ENCODE assay signal across 22 cellular contexts in the genomic region with DNA sequence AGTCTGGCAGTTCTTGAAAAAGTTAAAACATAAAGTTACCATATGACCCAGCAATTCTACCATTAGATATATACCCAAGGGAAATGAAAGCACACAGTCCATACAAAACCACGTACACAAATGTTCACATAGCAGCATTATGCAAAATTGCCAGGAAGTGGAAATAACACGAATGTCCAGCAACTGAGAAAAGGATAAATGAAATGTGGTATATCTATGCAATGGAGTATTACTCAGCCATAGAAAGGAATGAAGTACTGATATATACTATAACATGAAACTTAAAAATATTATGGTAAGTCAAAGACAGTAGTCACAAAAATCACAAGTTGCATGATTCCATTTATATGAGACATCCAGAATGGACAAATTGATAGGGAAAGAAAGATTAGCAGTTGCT. TPM values are rescaled to one million over a fixed set of nuclear protein-coding genes. Genes with fewer than 3 reads are reported as not detected.
DNase-seq lines count a peak whose midpoint lies in the region; ATAC-seq, FAIRE-seq and TF ChIP-seq lines count a peak whose summit lies in the region.
"Had no signal": no experiment of that assay in that cellular context is flagged by ENCODE, and none has a peak within 500 bp of the region (broad histone marks: within the 10 kb centered on the region; RNA-seq: fewer than 3 reads in every experiment).

No MANE protein-coding gene starts in this region.

- H3K27ac Mint-ChIP-seq in endothelial cell (ENCODE audit: unreplicated experiment), result no peak overlapping the region
- no peak overlapping the region for H3K27ac Mint-ChIP-seq in activated naive CD4-positive, alpha-beta T cell treated with anti-CD3 and anti-CD28 coated beads, Interleukin-2, amount 50 U/mL, for 72 hours
- H3K27ac Mint-ChIP-seq: CD14-positive monocyte had no signal

- no peaks in the 10 kb centered on the region for H3K9me3 ChIP-seq in HEK293 (ENCODE audit: control insufficient read depth, insufficient read depth, low read depth, low read length)
- H3K9me3 ChIP-seq: BE2C had no signal

- peak overlapping the region; percentile 78 for H3K4me3 Mint-ChIP-seq in endothelial cell (ENCODE audit: unreplicated experiment)
- H3K4me3 Mint-ChIP-seq: CD14-positive monocyte; CD4-positive, alpha-beta memory T cell; CD4-positive, CD25-positive, alpha-beta regulatory T cell; CD8-positive, alpha-beta memory T cell had no signal

- no peak for TF ChIP-seq POLR2A in GM12892 (IDR thresholded peaks at IDR 0.05; ENCODE audit: low read depth, low read length)

- TF ChIP-seq CTCF in HEK293 (tag by site-specific recombination; IDR thresholded peaks at IDR 0.05) (no peak), endothelial cell (IDR thresholded peaks at IDR 0.05; ENCODE audit: unreplicated experiment) (no peak), omental fat pad (IDR thresholded peaks at IDR 0.05) (no peak)

- POLR2A ChIA-PET in HEK293 (lab: Yijun Ruan, JAX), result no interaction called here

- H3K9me3 Mint-ChIP-seq in endothelial cell (ENCODE audit: unreplicated experiment), result no peaks in the 10 kb centered on the region
- peaks cover 3 to 9% of the 10 kb centered on the region in 2 donors for H3K9me3 Mint-ChIP-seq in activated naive CD4-positive, alpha-beta T cell treated with anti-CD3 and anti-CD28 coated beads, Interleukin-2, amount 50 U/mL, for 72 hours

- no peak overlapping the region for H3K27ac ChIP-seq in HEK293 (ENCODE audit: extremely low read depth, low read depth, low read length)
- H3K27ac ChIP-seq: BLaER1 had no signal

- peaks cover 15% of the 10 kb centered on the region for H3K4me1 Mint-ChIP-seq in endothelial cell (ENCODE audit: unreplicated experiment)
- H3K4me1 Mint-ChIP-seq: CD4-positive, alpha-beta memory T cell had no signal

- FAIRE-seq in GM12892 (lab: Jason Lieb, UNC), result peak; percentile 36
- FAIRE-seq: A204.1, GM12891, GM18507 had no signal

- CTCF ChIA-PET in HEK293 (lab: Yijun Ruan, JAX), result no interaction called here

- no peak for DNase-seq in GM12892 (ENCODE audit: insufficient read length)
- peak; percentile 10 for DNase-seq in NAMALWA (ENCODE audit: low spot score)
- no peak for DNase-seq in endothelial cell (ENCODE audit: low spot score)
- DNase-seq in DMS 273 treated with DMSO at 0.1 percent for 48 hours (lab: John Stamatoyannopoulos, UW), result no peak
- no peak for DNase-seq in omental fat pad (ENCODE audit: low spot score)
- no peak for DNase-seq in activated naive CD4-positive, alpha-beta T cell treated with anti-CD3 and anti-CD28 coated beads, Interleukin-2, amount 50 U/mL, for 72 hours (ENCODE audit: low spot score in 2 of 2)
- DNase-seq: 8988T; ACHN; BE2C; C1 segment of cervical spinal cord; CD4-positive, alpha-beta memory T cell; CD4-positive, CD25-positive, alpha-beta regulatory T cell; CD8-positive, alpha-beta memory T cell; COR-L47; DMS79 treated with DMSO at 0.1 percent for 48 hours; GF-D8 had no signal

- H3K27me3 Mint-ChIP-seq in endothelial cell (ENCODE audit: unreplicated experiment), result no peaks in the 10 kb centered on the region
- H3K27me3 Mint-ChIP-seq: CD4-positive, alpha-beta memory T cell; CD4-positive, CD25-positive, alpha-beta regulatory T cell; CD8-positive, alpha-beta memory T cell had no signal

- ATAC-seq in omental fat pad (ENCODE audit: low FRiP score), result no peak
- no peak for ATAC-seq in activated naive CD4-positive, alpha-beta T cell treated with anti-CD3 and anti-CD28 coated beads, Interleukin-2, amount 50 U/mL, for 72 hours

- H3K4me1 ChIP-seq in HEK293 (ENCODE audit: control insufficient read depth, insufficient read depth, low read length), result no peaks in the 10 kb centered on the region
- H3K4me1 ChIP-seq: BE2C, BLaER1 had no signal

- peaks cover 9 to 36% of the 10 kb centered on the region in 2 experiments for H3K36me3 ChIP-seq in HEK293 (ENCODE audit: control insufficient read depth in 2 of 2, insufficient read depth in 1 of 2, low read length in 2 of 2)

- H3K36me3 Mint-ChIP-seq in endothelial cell (ENCODE audit: low read depth, unreplicated experiment), result peaks cover 44% of the 10 kb centered on the region
- peaks cover 24 to 27% of the 10 kb centered on the region in 2 donors for H3K36me3 Mint-ChIP-seq in activated naive CD4-positive, alpha-beta T cell treated with anti-CD3 and anti-CD28 coated beads, Interleukin-2, amount 50 U/mL, for 72 hours

- H3K4me3 ChIP-seq in HEK293 (ENCODE audit: low read depth, low read length), result no peak overlapping the region
- H3K4me3 ChIP-seq: BLaER1 had no signal

TF ChIP-seq in HEK293, 187 proteins besides CTCF, POLR2A, EP300 and RAD21:
- TF ChIP-seq ZNF146 (tag by site-specific recombination; IDR thresholded peaks at IDR 0.05) (peak; percentile 14; the same call in 1 of the 2 replicates), ZNF624 (tag by site-specific recombination; IDR thresholded peaks at IDR 0.05) (no peak), ZNF140 (tag by site-specific recombination; IDR thresholded peaks at IDR 0.05) (no peak)
- TF ChIP-seq, protein P1, sequence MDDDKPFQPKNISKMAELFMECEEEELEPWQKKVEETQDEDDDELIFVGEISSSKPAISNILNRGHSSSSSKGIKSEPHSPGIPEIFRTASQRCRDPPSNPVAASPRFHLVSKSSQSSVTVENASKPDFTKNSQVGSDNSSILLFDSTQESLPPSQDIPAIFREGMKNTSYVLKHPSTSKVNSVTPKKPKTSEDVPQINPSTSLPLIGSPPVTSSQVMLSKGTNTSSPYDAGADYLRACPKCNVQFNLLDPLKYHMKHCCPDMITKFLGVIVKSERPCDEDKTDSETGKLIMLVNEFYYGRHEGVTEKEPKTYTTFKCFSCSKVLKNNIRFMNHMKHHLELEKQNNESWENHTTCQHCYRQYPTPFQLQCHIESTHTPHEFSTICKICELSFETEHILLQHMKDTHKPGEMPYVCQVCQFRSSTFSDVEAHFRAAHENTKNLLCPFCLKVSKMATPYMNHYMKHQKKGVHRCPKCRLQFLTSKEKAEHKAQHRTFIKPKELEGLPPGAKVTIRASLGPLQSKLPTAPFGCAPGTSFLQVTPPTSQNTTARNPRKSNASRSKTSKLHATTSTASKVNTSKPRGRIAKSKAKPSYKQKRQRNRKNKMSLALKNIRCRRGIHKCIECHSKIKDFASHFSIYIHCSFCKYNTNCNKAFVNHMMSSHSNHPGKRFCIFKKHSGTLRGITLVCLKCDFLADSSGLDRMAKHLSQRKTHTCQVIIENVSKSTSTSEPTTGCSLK (tag by site-specific recombination; IDR thresholded peaks at IDR 0.05), result no peak

RNA-seq across cellular contexts. Expression of a gene that starts 57.9 kb away (rescaled TPM):
- 7.9 TPM for polyA plus RNA-seq in GM12892 (2012; ENCODE audit: missing spikeins)
- 23.9 TPM for total RNA-seq in endothelial cell (ENCODE audit: unreplicated experiment)
- 10 to 100 TPM; 17.5 to 34.0 (median 19.0) TPM for total RNA-seq in omental fat pad
- 10 to 100 TPM; 28.6 to 42.8 TPM for total RNA-seq in activated naive CD4-positive, alpha-beta T cell treated with anti-CD3 and anti-CD28 coated beads, Interleukin-2, amount 50 U/mL, for 72 hours

RNA-seq across cellular contexts. Expression of a gene that starts 58.2 kb away (rescaled TPM):
- 41.7 TPM for polyA plus RNA-seq in GM12892 (2012; ENCODE audit: missing spikeins)
- total RNA-seq in endothelial cell (ENCODE audit: unreplicated experiment) (27.2 TPM), omental fat pad (10 to 100 TPM; 23.2 to 25.0 (median 23.8) TPM)
- 10 to 100 TPM; 35.0 to 73.9 TPM for total RNA-seq in activated naive CD4-positive, alpha-beta T cell treated with anti-CD3 and anti-CD28 coated beads, Interleukin-2, amount 50 U/mL, for 72 hours
